30 cellular contexts compared by ENCODE assay signal in the genomic region with DNA sequence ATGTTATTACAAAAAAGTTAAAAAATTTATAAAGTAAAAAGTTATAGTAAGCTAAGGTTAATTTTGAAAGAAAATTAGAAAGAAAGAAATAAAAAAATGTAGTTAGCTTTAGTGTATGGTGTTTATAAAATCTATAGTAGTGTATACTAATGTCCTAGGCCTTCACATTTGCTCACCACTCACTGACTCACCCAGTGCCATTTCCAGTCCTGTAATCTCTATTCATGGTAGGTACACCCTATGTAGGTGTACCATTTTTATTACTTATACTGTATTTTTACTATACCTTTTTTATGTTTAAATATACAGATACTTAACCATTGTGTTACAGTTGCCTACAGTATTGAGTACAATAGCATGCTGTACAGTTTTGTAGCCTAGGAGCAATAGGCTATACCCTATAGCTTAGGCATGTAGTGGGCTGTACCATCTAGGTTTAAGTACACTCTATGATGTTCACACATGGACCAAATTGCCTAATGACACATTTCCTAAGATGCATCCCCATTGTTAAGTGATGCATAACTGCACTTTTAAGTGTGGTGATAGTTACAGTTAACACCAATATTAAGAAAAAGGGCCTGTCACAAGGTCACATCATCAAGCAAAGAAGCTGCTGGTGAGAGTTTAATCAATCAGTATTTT. TPM values are rescaled to one million over a fixed set of nuclear protein-coding genes. Genes with fewer than 3 reads are reported as not detected.
DNase-seq lines count a peak whose midpoint lies in the region; ATAC-seq, FAIRE-seq and TF ChIP-seq lines count a peak whose summit lies in the region.
"Had no signal": no experiment of that assay in that cellular context is flagged by ENCODE, and none has a peak within 500 bp of the region (broad histone marks: within the 10 kb centered on the region; RNA-seq: fewer than 3 reads in every experiment).

No MANE protein-coding gene starts in this region.

- in situ Hi-C loops in GM12878 (cut with MboI), result no loop called here

- intact Hi-C loops in Calu3 (cut with micrococcal nuclease; ENCODE audit: unreplicated experiment), result no loop called here
- intact Hi-C loops in GM12878 (cut with micrococcal nuclease; ENCODE audit: unreplicated experiment), result no loop called here
- intact Hi-C loops in Caco-2 (cut with micrococcal nuclease; ENCODE audit: unreplicated experiment), result no loop called here

- no peak overlapping the region for H3K9ac ChIP-seq in GM12878 (ENCODE audit: control insufficient read depth, insufficient read depth, low read length)

- H3K27me3 Mint-ChIP-seq in Calu3 (ENCODE audit: unreplicated experiment) (no peaks in the 10 kb centered on the region), neural crest cell (ENCODE audit: low read depth) (no peaks in the 10 kb centered on the region), Caco-2 (ENCODE audit: insufficient read depth, unreplicated experiment) (no peaks in the 10 kb centered on the region)
- H3K27me3 Mint-ChIP-seq: effector memory CD8-positive, alpha-beta T cell; stimulated activated naive B cell treated with anti-CD40 and anti-IgM and Interleukin-4, amounts not matched to agents 10 μg/mL and 1 μg/mL and 100 μg/mL, for 72 hours had no signal

- TF ChIP-seq RAD21 in GM12878 (IDR thresholded peaks at IDR 0.05; ENCODE audit: insufficient read depth, low read depth, low read length), result no peak

- no peak for FAIRE-seq in GM12878 (lab: Jason Lieb, UNC)
- FAIRE-seq: urothelium cell line had no signal

- H3K4me1 ChIP-seq in HEK293 (ENCODE audit: control insufficient read depth, insufficient read depth, low read length), result peaks cover 30% of the 10 kb centered on the region
- peaks cover 10% of the 10 kb centered on the region for H3K4me1 ChIP-seq in GM12878 (ENCODE audit: control insufficient read depth, insufficient read depth, low read length)
- peaks cover 49% of the 10 kb centered on the region for H3K4me1 ChIP-seq in Caco-2
- H3K4me1 ChIP-seq: testis had no signal

- no peak for TF ChIP-seq POLR2A in GM12878 (IDR thresholded peaks at IDR 0.05; ENCODE audit: low read depth, low read length)

- no peak overlapping the region for H3K4me3 ChIP-seq in HEK293 (ENCODE audit: low read depth, low read length)
- H3K4me3 ChIP-seq in GM12878, result no peak overlapping the region
- H3K4me3 ChIP-seq in Caco-2 (ENCODE audit: low read depth, low read length), result no peak overlapping the region
- H3K4me3 ChIP-seq: esophagus squamous epithelium, gastrocnemius medialis, lung, right lobe of liver, testis had no signal

- BruUV-seq in Calu3 (replicated peaks; lab: Mats Ljungman, UMichigan), result no TSS peak
- no TSS peak for BruUV-seq in GM12878 (replicated peaks; lab: Mats Ljungman, UMichigan)
- no TSS peak for BruUV-seq in Caco-2 (replicated peaks; lab: Mats Ljungman, UMichigan)

- H3K9me3 ChIP-seq in HEK293 (ENCODE audit: control insufficient read depth, insufficient read depth, low read depth, low read length), result no peaks in the 10 kb centered on the region
- H3K9me3 ChIP-seq in GM12878 (replicated peaks; ENCODE audit: control insufficient read depth, insufficient read depth, low read length), result no peaks in the 10 kb centered on the region
- H3K9me3 ChIP-seq in Caco-2, result no peaks in the 10 kb centered on the region
- H3K9me3 ChIP-seq: esophagus squamous epithelium, gastrocnemius medialis, right lobe of liver, testis had no signal

- H2AFZ ChIP-seq in GM12878 (ENCODE audit: control insufficient read depth, low read depth, low read length), result no peak overlapping the region

- H3K4me2 ChIP-seq in GM12878 (ENCODE audit: control insufficient read depth, insufficient read depth), result no peak overlapping the region

- POLR2A ChIA-PET in HEK293 (lab: Yijun Ruan, JAX) (interaction anchor here (3.5 kb wide), 1 partner anchor 7 kb away, joined by 22 read pairs; a partner anchor contains a TSS), GM12878 (lab: Charles Lee) (interaction anchor here (2.0 kb wide), 1 partner anchor 8 kb away, joined by 5 read pairs; a partner anchor contains a TSS), Caco-2 (lab: Charles Lee) (interaction anchor here (0.6 kb wide), 1 partner anchor 108 kb away, joined by 3 read pairs; no protein-coding TSS in a partner anchor)

- H3K27ac Mint-ChIP-seq in Calu3 (ENCODE audit: unreplicated experiment) (peak overlapping the region; percentile 31), neural crest cell (ENCODE audit: unreplicated experiment) (peak overlapping the region; percentile 43), Caco-2 (ENCODE audit: unreplicated experiment) (no peak overlapping the region)
- H3K27ac Mint-ChIP-seq: activated T-cell treated with anti-CD3 and anti-CD28 coated beads, Interleukin-2, amount 50 U/mL, for 72 hours; CD14-positive monocyte; stimulated activated naive B cell treated with anti-CD40 and anti-IgM and Interleukin-4, amounts not matched to agents 10 μg/mL and 1 μg/mL and 100 μg/mL, for 72 hours; T-helper 2 cell treated with Interferon-gamma antibody and Interleukin-4, amounts not matched to agents 5 μg/mL and 100 μg/mL, for 36 hours had no signal

- H3K27ac ChIP-seq in HEK293 (ENCODE audit: extremely low read depth, low read depth, low read length) (no peak overlapping the region), GM12878 (ENCODE audit: control insufficient read depth, insufficient read depth) (no peak overlapping the region)
- H3K27ac ChIP-seq: esophagus squamous epithelium, gastrocnemius medialis, right lobe of liver, testis, WERI-Rb-1 had no signal

- SMC1A ChIA-PET in GM12878 (lab: Charles Lee; ENCODE audit: uncharacterized antibody, unreplicated experiment), result interaction anchor here (0.9 to 4.3 kb wide), 8 partner anchors 10 to 109 kb away, joined by 3 to 21 read pairs (median 5); no protein-coding TSS in a partner anchor

- DNase-seq in Calu3, result no peak
- no peak for DNase-seq in GM12878 (ENCODE audit: low read depth, low spot score)
- no peak for DNase-seq in neural crest cell (ENCODE audit: low read depth, low spot score)
- DNase-seq in amygdala (lab: John Stamatoyannopoulos, UW), result no peak
- no peak for DNase-seq in NCI-H1048 (lab: John Stamatoyannopoulos, UW)
- no peak for DNase-seq in Caco-2
- DNase-seq: activated CD4-positive, alpha-beta T cell treated with anti-CD3 and anti-CD28 coated beads, Interleukin-2, amount 50 U/mL, for 1 hour; activated naive CD4-positive, alpha-beta T cell treated with Interleukin-2 at 50 U/mL for 16 hours; activated T-cell treated with anti-CD3 and anti-CD28 coated beads, Interleukin-2, amount 50 U/mL, for 72 hours; cortex of kidney; effector memory CD8-positive, alpha-beta T cell; esophagus squamous epithelium; gastrocnemius medialis; GOT3; MM.1S; NCI-H1417 treated with DMSO at 0.1 percent for 48 hours; posterior cingulate gyrus; right lobe of liver; stimulated activated CD4-positive, alpha-beta T cell treated with anti-CD3 and anti-CD28 coated beads, Interleukin-12 subunit alpha, Interleukin-12 subunit beta, amount 100 ng/mL, for 4 hours; stimulated activated CD4-positive, alpha-beta T cell treated with anti-CD3 and anti-CD28 coated beads, Interleukin-4, amount 100 ng/mL, for 24 hours; stimulated activated naive B cell treated with anti-CD40 and anti-IgM and Interleukin-4, amounts not matched to agents 10 μg/mL and 1 μg/mL and 100 μg/mL, for 72 hours; testis; WERI-Rb-1 had no signal

- no peaks in the 10 kb centered on the region for H4K20me1 ChIP-seq in GM12878 (ENCODE audit: control insufficient read depth, insufficient read depth)

- no peak for TF ChIP-seq EP300 in GM12878 (IDR thresholded peaks at IDR 0.05; ENCODE audit: borderline replicate concordance in 1 of 2, control insufficient read depth in 1 of 2, low read depth in 2 of 2, low read length in 2 of 2)

- TF ChIP-seq CTCF in Calu3 (IDR thresholded peaks at IDR 0.05; ENCODE audit: unreplicated experiment) (no peak), HEK293 (tag by site-specific recombination; IDR thresholded peaks at IDR 0.05) (no peak), GM12878 (IDR thresholded peaks at IDR 0.05 in 2 of 3, conservative IDR thresholded peaks at IDR 0.05 in 1 of 3; ENCODE audit: control insufficient read depth in 2 of 3, extremely low read depth in 1 of 3, insufficient read depth in 1 of 3, low read depth in 3 of 3, low read length in 3 of 3) (no peak), neural crest cell (conservative IDR thresholded peaks at IDR 0.05) (no peak), Caco-2 (IDR thresholded peaks at IDR 0.05; ENCODE audit: insufficient read depth in 1 of 2, low read depth in 1 of 2, low read length in 1 of 2, severe bottlenecking in 1 of 2, unreplicated experiment in 1 of 2) (no peak)

- H3K36me3 ChIP-seq in HEK293 (ENCODE audit: control insufficient read depth in 2 of 2, insufficient read depth in 1 of 2, low read length in 2 of 2), result no peaks in the 10 kb centered on the region
- no peaks in the 10 kb centered on the region for H3K36me3 ChIP-seq in GM12878 (ENCODE audit: control insufficient read depth in 2 of 2, insufficient read depth in 2 of 2, low read length in 1 of 2)
- H3K36me3 ChIP-seq in Caco-2 (ENCODE audit: control insufficient read depth, insufficient read depth, low read length), result no peaks in the 10 kb centered on the region
- H3K36me3 ChIP-seq: esophagus squamous epithelium, gastrocnemius medialis, WERI-Rb-1 had no signal

- H3K4me1 Mint-ChIP-seq in Calu3 (ENCODE audit: low read depth, unreplicated experiment), result peaks cover 56% of the 10 kb centered on the region
- H3K4me1 Mint-ChIP-seq in neural crest cell, result peaks cover 4% of the 10 kb centered on the region
- peaks cover 40% of the 10 kb centered on the region for H3K4me1 Mint-ChIP-seq in Caco-2 (ENCODE audit: low read depth, unreplicated experiment)

- CTCF ChIA-PET in Calu3 (lab: Charles Lee) (interaction anchor here (0.9 to 1.3 kb wide), 2 partner anchors 8 to 71 kb away, joined by 3 read pairs; a partner anchor contains a TSS), HEK293 (lab: Yijun Ruan, JAX) (interaction anchor here (0.9 to 1.7 kb wide), 3 partner anchors 71 to 145 kb away, joined by 3 read pairs; no protein-coding TSS in a partner anchor), GM12878 (lab: Yijun Ruan, JAX) (interaction anchor here (1.5 kb wide), 1 partner anchor 16 kb away, joined by 3 read pairs; no protein-coding TSS in a partner anchor), Caco-2 (lab: Charles Lee) (no interaction called here)

- H3K4me3 Mint-ChIP-seq in Calu3 (ENCODE audit: low read depth, unreplicated experiment), result peak overlapping the region; percentile 26
- no peak overlapping the region for H3K4me3 Mint-ChIP-seq in neural crest cell
- H3K4me3 Mint-ChIP-seq in Caco-2 (ENCODE audit: unreplicated experiment), result no peak overlapping the region
- H3K4me3 Mint-ChIP-seq: activated T-cell treated with anti-CD3 and anti-CD28 coated beads, Interleukin-2, amount 50 U/mL, for 72 hours; CD14-positive monocyte; effector memory CD8-positive, alpha-beta T cell; stimulated activated naive B cell treated with anti-CD40 and anti-IgM and Interleukin-4, amounts not matched to agents 10 μg/mL and 1 μg/mL and 100 μg/mL, for 72 hours; T-helper 2 cell treated with Interferon-gamma antibody and Interleukin-4, amounts not matched to agents 5 μg/mL and 100 μg/mL, for 36 hours had no signal

- no peaks in the 10 kb centered on the region for H3K9me3 Mint-ChIP-seq in Calu3 (ENCODE audit: low read depth, unreplicated experiment)
- no peaks in the 10 kb centered on the region for H3K9me3 Mint-ChIP-seq in neural crest cell
- H3K9me3 Mint-ChIP-seq in Caco-2 (ENCODE audit: unreplicated experiment), result no peaks in the 10 kb centered on the region
- H3K9me3 Mint-ChIP-seq: activated T-cell treated with anti-CD3 and anti-CD28 coated beads, Interleukin-2, amount 50 U/mL, for 72 hours; CD14-positive monocyte; effector memory CD8-positive, alpha-beta T cell; stimulated activated naive B cell treated with anti-CD40 and anti-IgM and Interleukin-4, amounts not matched to agents 10 μg/mL and 1 μg/mL and 100 μg/mL, for 72 hours; T-helper 2 cell treated with Interferon-gamma antibody and Interleukin-4, amounts not matched to agents 5 μg/mL and 100 μg/mL, for 36 hours had no signal

- H3K79me2 ChIP-seq in GM12878 (ENCODE audit: control insufficient read depth, insufficient read depth, low read length), result peaks cover 84% of the 10 kb centered on the region

- peak; percentile 34 for ATAC-seq in GM12878
- ATAC-seq in GM19328 (IDR thresholded peaks at IDR 0.05; ENCODE audit: unreplicated experiment), result no peak
- ATAC-seq: effector memory CD8-positive, alpha-beta T cell; gastrocnemius medialis; right lobe of liver; Right ventricle myocardium inferior; stimulated activated naive B cell treated with anti-CD40 and anti-IgM and Interleukin-4, amounts not matched to agents 10 μg/mL and 1 μg/mL and 100 μg/mL, for 72 hours had no signal

- RAD21 ChIA-PET in GM12878 (lab: Charles Lee; ENCODE audit: unreplicated experiment), result interaction anchor here (1.0 to 1.6 kb wide), 3 partner anchors 25 to 71 kb away, joined by 3 to 5 read pairs (median 4); no protein-coding TSS in a partner anchor

- H3K36me3 Mint-ChIP-seq in Calu3 (ENCODE audit: insufficient read depth, unreplicated experiment), result peaks cover 27% of the 10 kb centered on the region
- H3K36me3 Mint-ChIP-seq in neural crest cell (ENCODE audit: low read depth), result no peaks in the 10 kb centered on the region
- H3K36me3 Mint-ChIP-seq in Caco-2 (ENCODE audit: insufficient read depth, unreplicated experiment), result peaks cover 14% of the 10 kb centered on the region
- H3K36me3 Mint-ChIP-seq: CD14-positive monocyte; stimulated activated naive B cell treated with anti-CD40 and anti-IgM and Interleukin-4, amounts not matched to agents 10 μg/mL and 1 μg/mL and 100 μg/mL, for 72 hours had no signal

- H3K27me3 ChIP-seq in GM12878 (replicated peaks in 1 of 2; ENCODE audit: control insufficient read depth in 2 of 2, insufficient read depth in 2 of 2, low read length in 1 of 2), result no peaks in the 10 kb centered on the region
- no peaks in the 10 kb centered on the region for H3K27me3 ChIP-seq in Caco-2 (replicated peaks; ENCODE audit: control insufficient read depth, insufficient read depth, low read length)
- H3K27me3 ChIP-seq: esophagus squamous epithelium, gastrocnemius medialis, right lobe of liver, testis had no signal

RNA-seq across cellular contexts. Expression of a gene that starts 8.0 kb away (rescaled TPM):
- total RNA-seq in Calu3 (2022) (105 and 121 TPM in 2 replicates), GM12878 (2014; rRNA removed) (22.9 and 29.5 TPM in 2 replicates), GM12878 (2014; rRNA removed; fragmentation: Illumina TruSeq; extraction: Trizol) (46.6 and 48.0 TPM in 2 replicates), GM12878 (2021) (23.6 and 27.9 TPM in 2 replicates), neural crest cell (12.4 and 12.5 TPM in 2 replicates), Caco-2 (2022) (65.3 and 69.3 TPM in 2 replicates)
- total RNA-seq in GM12878 (2013; cell fraction: nucleolus; rRNA removed), result 115 TPM in 2 replicates
- polyA plus RNA-seq in GM12878 (2011; ENCODE audit: low read depth), result 9.9 TPM
- polyA plus RNA-seq in GM12878 (2011; rRNA removed) (23.7 and 43.8 TPM in 2 replicates), GM12878 (2014; fragmentation: Illumina TruSeq; extraction: Trizol) (34.2 and 48.4 TPM in 2 replicates), GM12878 (2014; fragmentation: Nextera tagmentation; extraction: Ambion mirVana) (1 to 10 TPM; 5.4 to 8.0 TPM), GM12878 (2014; rRNA removed) (12.6 and 15.1 TPM in 2 replicates), GM12878 (2016; fragmentation: Nextera tagmentation; extraction: Ambion mirVana) (10 to 100 TPM; 17.4 to 18.8 TPM)
- polyA plus RNA-seq in GM12878 (2011; cell fraction: cytosol; rRNA removed), result 6.7 and 8.0 TPM in 2 replicates
- 10.7 and 12.6 TPM in 2 replicates for polyA plus RNA-seq in GM12878 (2011; cell fraction: nucleus; rRNA removed)
- polyA plus RNA-seq in GM12878 (2012), result 20.5 and 20.9 TPM in 2 replicates
- polyA minus RNA-seq in GM12878 (2011; rRNA and poly(A)+ RNA removed), result 10.1 and 11.7 TPM in 2 replicates
- polyA minus RNA-seq in GM12878 (2011; cell fraction: cytosol; rRNA and poly(A)+ RNA removed), result 9.0 TPM in 2 replicates
- polyA minus RNA-seq in GM12878 (2011; cell fraction: nucleus; rRNA and poly(A)+ RNA removed), result 19.7 and 29.3 TPM in 2 replicates
